11 cellular contexts compared by ENCODE assay signal in genomic region chr3:59559721-59560514, GRCh38.
DNase-seq lines count a peak whose midpoint lies in the region; ATAC-seq and TF ChIP-seq lines count a peak whose summit lies in the region.
"Had no signal": no experiment of that assay in that cellular context is flagged by ENCODE, and none has a peak within 500 bp of the region (broad histone marks: within the 10 kb centered on the region; RNA-seq: fewer than 3 reads in every experiment).

No MANE protein-coding gene starts in this region.

- peaks cover 0 to 20% of the 10 kb centered on the region in 2 donors for H3K9me3 Mint-ChIP-seq in activated naive CD4-positive, alpha-beta T cell treated with anti-CD3 and anti-CD28 coated beads, Interleukin-2, amount 50 U/mL, for 72 hours

- peak overlapping the region; percentile 76 to 84 for H3K27ac Mint-ChIP-seq in activated naive CD4-positive, alpha-beta T cell treated with anti-CD3 and anti-CD28 coated beads, Interleukin-2, amount 50 U/mL, for 72 hours

- TF ChIP-seq CTCF in mucosa of descending colon (IDR thresholded peaks at IDR 0.05): no peak

- no peaks in the 10 kb centered on the region for H3K9me3 ChIP-seq in mucosa of descending colon
- H3K9me3 ChIP-seq: upper lobe of right lung had no signal

- no peaks in the 10 kb centered on the region for H3K4me1 ChIP-seq in mucosa of descending colon (ENCODE audit: low read depth)
- H3K4me1 ChIP-seq: upper lobe of right lung had no signal

- DNase-seq in AG20443 (ENCODE audit: low spot score): peak; percentile 84
- DNase-seq in M059J (ENCODE audit: low read depth): peak; percentile 97
- peak in 1 of 2 donors; percentile 40 for DNase-seq in activated naive CD4-positive, alpha-beta T cell treated with anti-CD3 and anti-CD28 coated beads, Interleukin-2, amount 50 U/mL, for 72 hours (ENCODE audit: low spot score in 2 of 2)
- DNase-seq in mucosa of descending colon: no peak
- DNase-seq in NCI-H2029 (lab: John Stamatoyannopoulos, UW): no peak
- DNase-seq in SW 1271 (lab: John Stamatoyannopoulos, UW): no peak
- DNase-seq in NCI-H1694 treated with DMSO at 0.1 percent for 48 hours (lab: John Stamatoyannopoulos, UW): no peak
- DNase-seq: NCI-H1105, upper lobe of right lung had no signal

- H3K36me3 ChIP-seq in mucosa of descending colon (ENCODE audit: low read depth): no peaks in the 10 kb centered on the region
- H3K36me3 ChIP-seq: cardiac muscle cell, upper lobe of right lung had no signal

- H3K4me3 ChIP-seq in mucosa of descending colon: no peak overlapping the region
- H3K4me3 ChIP-seq: cardiac muscle cell, upper lobe of right lung had no signal

- peak; percentile 97 to 99 for ATAC-seq in activated naive CD4-positive, alpha-beta T cell treated with anti-CD3 and anti-CD28 coated beads, Interleukin-2, amount 50 U/mL, for 72 hours
- ATAC-seq in mucosa of descending colon (peak; percentile 33), GM19328 (IDR thresholded peaks at IDR 0.05; ENCODE audit: unreplicated experiment) (no peak)
- ATAC-seq: upper lobe of right lung had no signal

- peaks cover 0 to 37% of the 10 kb centered on the region in 2 donors for H3K36me3 Mint-ChIP-seq in activated naive CD4-positive, alpha-beta T cell treated with anti-CD3 and anti-CD28 coated beads, Interleukin-2, amount 50 U/mL, for 72 hours

- intact Hi-C loops in mucosa of descending colon (cut with DNase I, micrococcal nuclease): no loop called here

Comparison
In these comparisons a context has a peak if more than half of its experiments do, and no peak if none do; other contexts are left out.
1. DNase-seq: peak in AG20443 (single experiment) and M059J (single experiment); none in mucosa of descending colon (0 of 3), NCI-H2029 (single experiment), SW 1271 (0 of 2) and NCI-H1694 treated with DMSO at 0.1 percent for 48 hours (single experiment).